In genomic region chr20:57547250-57547649, GRCh38 we compare ENCODE assay signal across 2 cellular contexts.
A peak's percentile ranks its signal among the peaks of the same experiment; 100 is the strongest.
TF ChIP-seq lines count a peak whose summit lies in the region.

No MANE protein-coding gene starts in this region.

TF ChIP-seq in IMR-90, 13 proteins besides CTCF, POLR2A, EP300 and RAD21:
- TF ChIP-seq MAZ (IDR thresholded peaks at IDR 0.05; ENCODE audit: borderline replicate concordance, low read depth, low read length) (no peak), FOS (IDR thresholded peaks at IDR 0.05; ENCODE audit: low read depth, low read length) (no peak), NFE2L2 (IDR thresholded peaks at IDR 0.05; ENCODE audit: low read depth, low read length) (no peak), BHLHE40 (IDR thresholded peaks at IDR 0.05; ENCODE audit: low read depth, low read length) (no peak), SMC3 (IDR thresholded peaks at IDR 0.05; ENCODE audit: low read depth, low read length) (no peak), MXI1 (IDR thresholded peaks at IDR 0.05; ENCODE audit: borderline replicate concordance, low read depth, low read length) (no peak), MAFK (IDR thresholded peaks at IDR 0.05; ENCODE audit: low read depth, low read length) (no peak), CEBPB (IDR thresholded peaks at IDR 0.05; ENCODE audit: low read depth, low read length) (no peak), RCOR1 (IDR thresholded peaks at IDR 0.05; ENCODE audit: insufficient replicate concordance, low read length) (no peak), RFX5 (IDR thresholded peaks at IDR 0.05; ENCODE audit: low read depth, low read length) (no peak), CHD1 (IDR thresholded peaks at IDR 0.05; ENCODE audit: low read depth, low read length) (no peak)
- TF ChIP-seq, protein P1, sequence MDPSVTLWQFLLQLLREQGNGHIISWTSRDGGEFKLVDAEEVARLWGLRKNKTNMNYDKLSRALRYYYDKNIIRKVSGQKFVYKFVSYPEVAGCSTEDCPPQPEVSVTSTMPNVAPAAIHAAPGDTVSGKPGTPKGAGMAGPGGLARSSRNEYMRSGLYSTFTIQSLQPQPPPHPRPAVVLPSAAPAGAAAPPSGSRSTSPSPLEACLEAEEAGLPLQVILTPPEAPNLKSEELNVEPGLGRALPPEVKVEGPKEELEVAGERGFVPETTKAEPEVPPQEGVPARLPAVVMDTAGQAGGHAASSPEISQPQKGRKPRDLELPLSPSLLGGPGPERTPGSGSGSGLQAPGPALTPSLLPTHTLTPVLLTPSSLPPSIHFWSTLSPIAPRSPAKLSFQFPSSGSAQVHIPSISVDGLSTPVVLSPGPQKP (IDR thresholded peaks at IDR 0.05; ENCODE audit: borderline replicate concordance, low read depth, low read length), result no peak
- TF ChIP-seq, protein P2, sequence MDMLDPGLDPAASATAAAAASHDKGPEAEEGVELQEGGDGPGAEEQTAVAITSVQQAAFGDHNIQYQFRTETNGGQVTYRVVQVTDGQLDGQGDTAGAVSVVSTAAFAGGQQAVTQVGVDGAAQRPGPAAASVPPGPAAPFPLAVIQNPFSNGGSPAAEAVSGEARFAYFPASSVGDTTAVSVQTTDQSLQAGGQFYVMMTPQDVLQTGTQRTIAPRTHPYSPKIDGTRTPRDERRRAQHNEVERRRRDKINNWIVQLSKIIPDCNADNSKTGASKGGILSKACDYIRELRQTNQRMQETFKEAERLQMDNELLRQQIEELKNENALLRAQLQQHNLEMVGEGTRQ (IDR thresholded peaks at IDR 0.05; ENCODE audit: low read depth, low read length), result no peak

TF ChIP-seq in HepG2, 621 proteins besides CTCF, POLR2A, EP300 and RAD21 (continues in another document):
- TF ChIP-seq, protein P3, sequence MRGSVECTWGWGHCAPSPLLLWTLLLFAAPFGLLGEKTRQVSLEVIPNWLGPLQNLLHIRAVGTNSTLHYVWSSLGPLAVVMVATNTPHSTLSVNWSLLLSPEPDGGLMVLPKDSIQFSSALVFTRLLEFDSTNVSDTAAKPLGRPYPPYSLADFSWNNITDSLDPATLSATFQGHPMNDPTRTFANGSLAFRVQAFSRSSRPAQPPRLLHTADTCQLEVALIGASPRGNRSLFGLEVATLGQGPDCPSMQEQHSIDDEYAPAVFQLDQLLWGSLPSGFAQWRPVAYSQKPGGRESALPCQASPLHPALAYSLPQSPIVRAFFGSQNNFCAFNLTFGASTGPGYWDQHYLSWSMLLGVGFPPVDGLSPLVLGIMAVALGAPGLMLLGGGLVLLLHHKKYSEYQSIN (CRISPR knock-in tag; IDR thresholded peaks at IDR 0.05; ENCODE audit: borderline replicate concordance), result no peak
- TF ChIP-seq IKZF5 (CRISPR knock-in tag; IDR thresholded peaks at IDR 0.05), result peak; percentile 87
- TF ChIP-seq, protein P4, sequence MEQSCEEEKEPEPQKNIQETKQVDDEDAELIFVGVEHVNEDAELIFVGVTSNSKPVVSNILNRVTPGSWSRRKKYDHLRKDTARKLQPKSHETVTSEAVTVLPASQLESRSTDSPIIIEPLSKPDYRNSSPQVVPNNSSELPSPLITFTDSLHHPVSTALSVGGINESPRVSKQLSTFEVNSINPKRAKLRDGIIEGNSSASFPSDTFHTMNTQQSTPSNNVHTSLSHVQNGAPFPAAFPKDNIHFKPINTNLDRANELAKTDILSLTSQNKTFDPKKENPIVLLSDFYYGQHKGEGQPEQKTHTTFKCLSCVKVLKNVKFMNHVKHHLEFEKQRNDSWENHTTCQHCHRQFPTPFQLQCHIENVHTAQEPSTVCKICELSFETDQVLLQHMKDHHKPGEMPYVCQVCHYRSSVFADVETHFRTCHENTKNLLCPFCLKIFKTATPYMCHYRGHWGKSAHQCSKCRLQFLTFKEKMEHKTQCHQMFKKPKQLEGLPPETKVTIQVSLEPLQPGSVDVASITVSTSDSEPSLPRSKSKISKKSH (CRISPR knock-in tag; IDR thresholded peaks at IDR 0.05; ENCODE audit: borderline replicate concordance), result no peak
- TF ChIP-seq ZNF646 (CRISPR knock-in tag; IDR thresholded peaks at IDR 0.05), result no peak
- no peak for TF ChIP-seq HDAC2 (CRISPR knock-in tag; IDR thresholded peaks at IDR 0.05)
- peak; percentile 92 for TF ChIP-seq RXRA (CRISPR knock-in tag; IDR thresholded peaks at IDR 0.05)
- no peak for TF ChIP-seq NFKB2 (CRISPR knock-in tag; IDR thresholded peaks at IDR 0.05; ENCODE audit: borderline replicate concordance)
- TF ChIP-seq, protein P5, sequence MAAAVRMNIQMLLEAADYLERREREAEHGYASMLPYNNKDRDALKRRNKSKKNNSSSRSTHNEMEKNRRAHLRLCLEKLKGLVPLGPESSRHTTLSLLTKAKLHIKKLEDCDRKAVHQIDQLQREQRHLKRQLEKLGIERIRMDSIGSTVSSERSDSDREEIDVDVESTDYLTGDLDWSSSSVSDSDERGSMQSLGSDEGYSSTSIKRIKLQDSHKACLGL (CRISPR knock-in tag; IDR thresholded peaks at IDR 0.05), result no peak
- no peak for TF ChIP-seq ZSCAN21 (CRISPR knock-in tag; IDR thresholded peaks at IDR 0.05; ENCODE audit: borderline replicate concordance)
- no peak for TF ChIP-seq ZNF367 (CRISPR knock-in tag; IDR thresholded peaks at IDR 0.05; ENCODE audit: borderline replicate concordance)
- no peak for TF ChIP-seq GTF3A (CRISPR knock-in tag; conservative IDR thresholded peaks at IDR 0.05)
- no peak for TF ChIP-seq KAT8 (CRISPR knock-in tag; IDR thresholded peaks at IDR 0.05)
- TF ChIP-seq SSRP1 (CRISPR knock-in tag; IDR thresholded peaks at IDR 0.05), result no peak
- no peak for TF ChIP-seq KDM5A (IDR thresholded peaks at IDR 0.05; ENCODE audit: borderline replicate concordance, low read length)
- TF ChIP-seq ZNF772 (CRISPR knock-in tag; IDR thresholded peaks at IDR 0.05), result no peak
- TF ChIP-seq E2F1 (CRISPR knock-in tag; IDR thresholded peaks at IDR 0.05), result no peak
- peak; percentile 96 for TF ChIP-seq RXRB (CRISPR knock-in tag; IDR thresholded peaks at IDR 0.05; ENCODE audit: borderline replicate concordance)
- TF ChIP-seq ZNF850 (CRISPR knock-in tag; conservative IDR thresholded peaks at IDR 0.05), result no peak
- no peak for TF ChIP-seq NFYC (CRISPR knock-in tag; IDR thresholded peaks at IDR 0.05)
- no peak for TF ChIP-seq RBFOX2 (IDR thresholded peaks at IDR 0.05; ENCODE audit: low read depth, low read length)
- TF ChIP-seq SALL1 (CRISPR knock-in tag; IDR thresholded peaks at IDR 0.05), result peak; percentile 100
- TF ChIP-seq KMT2A (CRISPR knock-in tag; IDR thresholded peaks at IDR 0.05), result no peak
- no peak for TF ChIP-seq ZNF589 (CRISPR knock-in tag; conservative IDR thresholded peaks at IDR 0.05)
- no peak for TF ChIP-seq ZNF296 (CRISPR knock-in tag; conservative IDR thresholded peaks at IDR 0.05)
- TF ChIP-seq BATF2 (CRISPR knock-in tag; IDR thresholded peaks at IDR 0.05), result no peak
- TF ChIP-seq, protein P6, sequence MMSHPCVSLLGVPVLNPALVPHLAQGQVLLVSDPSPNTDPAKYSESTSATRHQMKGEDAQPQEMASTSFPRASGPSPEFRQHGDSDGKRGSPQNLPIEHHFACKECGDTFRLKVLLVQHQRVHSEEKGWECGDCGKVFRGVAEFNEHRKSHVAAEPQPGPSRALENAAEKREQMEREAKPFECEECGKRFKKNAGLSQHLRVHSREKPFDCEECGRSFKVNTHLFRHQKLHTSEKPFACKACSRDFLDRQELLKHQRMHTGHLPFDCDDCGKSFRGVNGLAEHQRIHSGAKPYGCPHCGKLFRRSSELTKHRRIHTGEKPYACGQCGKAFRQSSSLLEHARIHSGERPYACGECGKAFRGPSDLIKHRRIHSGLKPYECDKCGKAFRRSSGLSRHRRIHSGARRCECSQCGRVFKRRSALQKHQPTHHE (CRISPR knock-in tag; IDR thresholded peaks at IDR 0.05; ENCODE audit: borderline replicate concordance), result no peak
- TF ChIP-seq ZNF10 (CRISPR knock-in tag; IDR thresholded peaks at IDR 0.05; ENCODE audit: borderline replicate concordance, low read depth), result no peak
- TF ChIP-seq, protein P7, sequence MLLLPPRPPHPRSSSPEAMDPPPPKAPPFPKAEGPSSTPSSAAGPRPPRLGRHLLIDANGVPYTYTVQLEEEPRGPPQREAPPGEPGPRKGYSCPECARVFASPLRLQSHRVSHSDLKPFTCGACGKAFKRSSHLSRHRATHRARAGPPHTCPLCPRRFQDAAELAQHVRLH (CRISPR knock-in tag; IDR thresholded peaks at IDR 0.05; ENCODE audit: borderline replicate concordance, low read depth), result 0 out of 2 replicates have a peak, but pooled peaks have one; percentile 48
- TF ChIP-seq ZNF512B (CRISPR knock-in tag; IDR thresholded peaks at IDR 0.05; ENCODE audit: borderline replicate concordance), result no peak
